Comparison of ENCODE assay signal across 36 cellular contexts in the genomic region with DNA sequence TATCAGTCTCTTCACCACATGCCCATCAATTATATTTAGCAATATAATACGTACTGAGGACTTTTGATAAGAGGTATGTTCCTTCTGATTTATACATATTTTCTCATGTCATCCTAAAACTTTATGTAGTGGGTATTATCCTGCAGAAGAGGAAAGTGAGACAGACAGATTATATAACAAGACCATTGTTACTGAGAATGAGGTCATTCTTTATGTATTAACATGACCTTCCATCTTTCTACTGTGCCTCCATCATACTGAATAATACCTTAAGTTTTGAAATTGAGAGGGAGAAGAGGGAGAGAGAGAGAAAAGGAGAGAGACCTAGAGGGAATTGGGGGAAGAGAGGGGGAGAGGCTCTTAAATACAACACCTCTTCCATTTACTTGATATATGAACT.
"Had no signal": no experiment of that assay in that cellular context is flagged by ENCODE, and none has a peak within 500 bp of the region (broad histone marks: within the 10 kb centered on the region; RNA-seq: fewer than 3 reads in every experiment).

No MANE protein-coding gene starts in this region.

- H3K27me3 ChIP-seq: MG63 had no signal

- DNase-seq: Karpas-422, Kasumi-1, MG63, MM.1S, MV-4-11, NCI-H1048, NCI-H1092, NCI-H1092 treated with DMSO at 0.1 percent for 48 hours, NCI-H1105, NCI-H1105 treated with DMSO at 0.1 percent for 48 hours, NCI-H1417, NCI-H1417 treated with DMSO at 0.1 percent for 48 hours, NCI-H1436, NCI-H1436 treated with DMSO at 0.1 percent for 48 hours, NCI-H146, NCI-H1694, NCI-H1694 treated with DMSO at 0.1 percent for 48 hours, NCI-H187, NCI-H187 treated with DMSO at 0.1 percent for 48 hours, NCI-H1930, NCI-H2029, NCI-H2029 treated with DMSO at 0.1 percent for 48 hours, NCI-H2081, NCI-H2081 treated with DMSO at 0.1 percent for 48 hours, NCI-H2107, NCI-H2171, NCI-H2171 treated with DMSO at 0.1 percent for 48 hours, NCI-H2227 treated with DMSO at 0.1 percent for 48 hours, NCI-H226, NCI-H345, NCI-H446, NCI-H446 treated with DMSO at 0.1 percent for 48 hours, NCI-H510A, NCI-H510A treated with DMSO at 0.1 percent for 48 hours, NCI-H524, NCI-H524 treated with DMSO at 0.1 percent for 48 hours had no signal

- H3K9me3 ChIP-seq: MG63 had no signal

- H3K36me3 ChIP-seq: MG63 had no signal

- H3K4me3 ChIP-seq: MG63 had no signal
